ENCODE assay signal across 8 cellular contexts in the genomic region with DNA sequence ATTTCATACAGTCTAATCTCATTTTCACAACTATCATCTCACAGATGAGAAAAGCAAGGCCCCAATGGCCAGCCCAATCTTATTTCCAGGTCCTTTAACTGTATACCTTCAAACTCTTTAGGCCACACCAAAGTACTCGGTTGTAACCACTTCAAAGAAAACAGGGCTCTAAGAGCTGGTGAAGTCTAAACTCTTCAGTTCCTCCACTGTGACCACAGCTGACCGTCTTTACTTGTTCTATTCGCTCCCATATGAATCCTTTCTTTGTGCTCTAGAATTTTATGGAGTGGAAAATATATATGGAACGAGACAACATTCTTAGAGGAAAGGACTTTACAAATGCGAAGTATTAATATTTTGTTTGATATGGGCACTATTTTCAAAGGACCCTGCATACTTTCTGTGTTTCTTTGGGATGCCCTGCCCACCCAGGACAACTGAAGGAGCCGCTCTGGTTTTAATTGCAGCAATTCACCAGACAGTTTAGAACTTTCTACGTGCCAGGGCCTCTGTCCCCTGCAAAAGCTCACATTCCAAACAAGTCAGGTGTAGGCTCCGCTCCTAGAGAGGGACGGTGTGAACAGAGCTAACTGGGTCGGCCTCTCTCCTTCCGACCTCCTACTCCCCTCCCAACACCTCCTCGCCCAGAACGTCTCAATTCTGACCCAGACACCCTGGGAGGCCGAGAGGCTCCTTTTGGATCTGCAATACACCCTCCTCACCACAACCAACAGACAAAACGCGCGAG. TPM values are rescaled to one million over a fixed set of nuclear protein-coding genes. Genes with fewer than 3 reads are reported as not detected.
DNase-seq lines count a peak whose midpoint lies in the region; ATAC-seq, FAIRE-seq and TF ChIP-seq lines count a peak whose summit lies in the region.

No MANE protein-coding gene starts in this region.

- in situ Hi-C loops in Panc1 (cut with HindIII; ENCODE audit: low pct_unique_long_range_greater_than_20kb, low sequenced_read_pairs) = no loop called here

- H4K20me1 ChIP-seq in endothelial cell of umbilical vein (replicated peaks; ENCODE audit: control insufficient read depth, extremely low read depth, insufficient read depth, low read length) = no peaks in the 10 kb centered on the region

- FAIRE-seq in endothelial cell of umbilical vein (lab: Jason Lieb, UNC) = peak; percentile 15

- TF ChIP-seq CTCF in Panc1 (IDR thresholded peaks at IDR 0.05) = no peak
- TF ChIP-seq CTCF in endothelial cell of umbilical vein (IDR thresholded peaks at IDR 0.05; ENCODE audit: extremely low read depth in 1 of 2, insufficient read depth in 1 of 2, low read depth in 1 of 2, low read length in 2 of 2) = no peak
- no peak for TF ChIP-seq CTCF in nephron progenitor cell (IDR thresholded peaks at IDR 0.05)

- no peaks in the 10 kb centered on the region for H3K9me1 ChIP-seq in endothelial cell of umbilical vein (replicated peaks; ENCODE audit: control insufficient read depth, extremely low read depth, insufficient read depth, low read length)

- DNase-seq in activated CD8-positive, alpha-beta memory T cell treated with anti-CD3 and anti-CD28 coated beads, Interleukin-2, amount 10 ng/mL, durations not matched to agents 7 days and 5 days = no peak
- DNase-seq in activated CD8-positive, alpha-beta memory T cell treated with anti-CD3 and anti-CD28 coated beads, Interleukin-2, amount 50 U/mL, for 4 hours = no peak
- DNase-seq in Panc1 (ENCODE audit: low read depth, low spot score) = no peak
- DNase-seq in endothelial cell of umbilical vein (ENCODE audit: low read depth, low spot score) = no peak
- DNase-seq in nephron progenitor cell = no peak
- no peak for DNase-seq in NOMO-1 treated with dmso at 0.1 percent for 144 hours (lab: John Stamatoyannopoulos, UW; ENCODE audit: unreplicated experiment)
- no peak for DNase-seq in NCI-H2029 (lab: John Stamatoyannopoulos, UW)
- DNase-seq in stimulated activated CD4-positive, alpha-beta T cell treated with anti-CD3 and anti-CD28 coated beads, Interleukin-12 subunit alpha, Interleukin-12 subunit beta, amount 100 ng/mL, for 4 hours = no peak

- H3K4me1 ChIP-seq in Panc1 (ENCODE audit: control insufficient read depth, insufficient read depth, low read length) (peaks cover 76% of the 10 kb centered on the region), endothelial cell of umbilical vein (ENCODE audit: control insufficient read depth, extremely low read depth, insufficient read depth, low read length) (peaks cover 70% of the 10 kb centered on the region)

- H3K27me3 Mint-ChIP-seq in activated CD8-positive, alpha-beta memory T cell treated with anti-CD3 and anti-CD28 coated beads, Interleukin-2, amount 10 ng/mL, durations not matched to agents 7 days and 5 days = peaks cover 32% of the 10 kb centered on the region
- H3K27me3 Mint-ChIP-seq in nephron progenitor cell (ENCODE audit: low read depth, poor library complexity) = peaks cover 9% of the 10 kb centered on the region

- H3K27ac ChIP-seq in Panc1 (ENCODE audit: low read length) (peak overlapping the region; percentile 92), endothelial cell of umbilical vein (ENCODE audit: insufficient read depth, low read depth, low read length) (peak overlapping the region; percentile 90)

- no peaks in the 10 kb centered on the region for H3K9me3 Mint-ChIP-seq in activated CD8-positive, alpha-beta memory T cell treated with anti-CD3 and anti-CD28 coated beads, Interleukin-2, amount 10 ng/mL, durations not matched to agents 7 days and 5 days (ENCODE audit: low read depth)
- no peaks in the 10 kb centered on the region for H3K9me3 Mint-ChIP-seq in nephron progenitor cell

- H3K36me3 ChIP-seq in Panc1 (ENCODE audit: control insufficient read depth, insufficient read depth, low read length) (no peaks in the 10 kb centered on the region), endothelial cell of umbilical vein (ENCODE audit: control insufficient read depth in 2 of 2, extremely low read depth in 1 of 2, insufficient read depth in 2 of 2, low read length in 2 of 2) (no peaks in the 10 kb centered on the region)

- intact Hi-C loops in Panc1 (cut with micrococcal nuclease; ENCODE audit: unreplicated experiment) (no loop called here), endothelial cell of umbilical vein (cut with micrococcal nuclease) (loop anchor here (2.0 to 5.0 kb wide), 2 partner anchors 39 to 602 kb away; partner anchors contain the start of gene ACBD6)

- H3K27ac Mint-ChIP-seq in activated CD8-positive, alpha-beta memory T cell treated with anti-CD3 and anti-CD28 coated beads, Interleukin-2, amount 10 ng/mL, durations not matched to agents 7 days and 5 days = peak overlapping the region; percentile 69
- peak overlapping the region; percentile 96 for H3K27ac Mint-ChIP-seq in nephron progenitor cell

- TSS peak; percentile 81 for BruUV-seq in Panc1 (replicated peaks; lab: Mats Ljungman, UMichigan)
- no TSS peak for BruUV-seq in endothelial cell of umbilical vein (replicated peaks; lab: Mats Ljungman, UMichigan)

- peak overlapping the region; percentile 53 for H3K4me2 ChIP-seq in endothelial cell of umbilical vein (ENCODE audit: insufficient read depth, low read length)

- peaks cover 2% of the 10 kb centered on the region for H3K36me3 Mint-ChIP-seq in activated CD8-positive, alpha-beta memory T cell treated with anti-CD3 and anti-CD28 coated beads, Interleukin-2, amount 10 ng/mL, durations not matched to agents 7 days and 5 days
- no peaks in the 10 kb centered on the region for H3K36me3 Mint-ChIP-seq in nephron progenitor cell (ENCODE audit: low read depth)

- dilution Hi-C loops in endothelial cell of umbilical vein (cut with MboI; ENCODE audit: extremely low pct_ligation_motif_present, low sequenced_read_pairs) = no loop called here

- TF ChIP-seq POLR2A in endothelial cell of umbilical vein (IDR thresholded peaks at IDR 0.05; ENCODE audit: low read depth, low read length) = no peak

- no peaks in the 10 kb centered on the region for H3K79me2 ChIP-seq in endothelial cell of umbilical vein (ENCODE audit: control insufficient read depth, insufficient read depth, low read length)

- peak overlapping the region; percentile 26 for H2AFZ ChIP-seq in endothelial cell of umbilical vein (ENCODE audit: low read depth, low read length)

- peak overlapping the region; percentile 78 for H3K4me3 Mint-ChIP-seq in activated CD8-positive, alpha-beta memory T cell treated with anti-CD3 and anti-CD28 coated beads, Interleukin-2, amount 10 ng/mL, durations not matched to agents 7 days and 5 days
- H3K4me3 Mint-ChIP-seq in nephron progenitor cell = peak overlapping the region; percentile 90

- CTCF ChIA-PET in activated CD8-positive, alpha-beta memory T cell treated with anti-CD3 and anti-CD28 coated beads, Interleukin-2, amount 10 ng/mL, durations not matched to agents 7 days and 5 days (lab: Charles Lee) = interaction anchor here (0.8 to 13.9 kb wide), 12 partner anchors 7 to 81 kb away, joined by 3 to 210 read pairs (median 5); partner anchors contain the start of genes IER5 and STX6
- CTCF ChIA-PET in Panc1 (lab: Charles Lee) = no interaction called here
- CTCF ChIA-PET in endothelial cell of umbilical vein (lab: Charles Lee) = interaction anchor here (0.9 to 4.8 kb wide), 13 partner anchors 8 to 222 kb away, joined by 3 to 43 read pairs (median 4); no protein-coding TSS in a partner anchor

- no peak for ATAC-seq in activated CD8-positive, alpha-beta memory T cell treated with anti-CD3 and anti-CD28 coated beads, Interleukin-2, amount 10 ng/mL, durations not matched to agents 7 days and 5 days
- peak; percentile 33 for ATAC-seq in Panc1

- peak overlapping the region; percentile 92 for H3K9ac ChIP-seq in endothelial cell of umbilical vein (replicated peaks; ENCODE audit: extremely low read depth, insufficient read depth, low read length)

- peaks cover 72% of the 10 kb centered on the region for H3K4me1 Mint-ChIP-seq in activated CD8-positive, alpha-beta memory T cell treated with anti-CD3 and anti-CD28 coated beads, Interleukin-2, amount 10 ng/mL, durations not matched to agents 7 days and 5 days
- H3K4me1 Mint-ChIP-seq in nephron progenitor cell = peaks cover 89% of the 10 kb centered on the region

- POLR2A ChIA-PET in Panc1 (lab: Charles Lee) = interaction anchor here (1.2 to 2.4 kb wide), 3 partner anchors 12 to 602 kb away, joined by 5 to 21 read pairs (median 5); partner anchors contain the start of gene ACBD6
- POLR2A ChIA-PET in endothelial cell of umbilical vein (lab: Charles Lee) = interaction anchor here (1.2 to 5.8 kb wide), 5 partner anchors 8 to 81 kb away, joined by 3 to 114 read pairs (median 8); partner anchors contain the start of genes IER5 and STX6

- H3K4me3 ChIP-seq in Panc1 (ENCODE audit: low read depth in 2 of 2, low read length in 2 of 2) = peak overlapping the region; percentile 66 to 81
- H3K4me3 ChIP-seq in endothelial cell of umbilical vein (replicated peaks in 1 of 3; ENCODE audit: insufficient read depth in 1 of 3, low read depth in 1 of 3, low read length in 3 of 3) = peak overlapping the region; percentile 44 to 63 (median 46)

- H3K27me3 ChIP-seq in Panc1 (ENCODE audit: control insufficient read depth, insufficient read depth, low read length) (no peaks in the 10 kb centered on the region), endothelial cell of umbilical vein (ENCODE audit: control insufficient read depth in 2 of 2, insufficient read depth in 2 of 2, low read length in 2 of 2) (no peaks in the 10 kb centered on the region)

- H3K9me3 ChIP-seq in Panc1 (ENCODE audit: control insufficient read depth, insufficient read depth, low read depth, low read length) (no peaks in the 10 kb centered on the region), endothelial cell of umbilical vein (replicated peaks; ENCODE audit: control insufficient read depth, insufficient read depth, low read length) (no peaks in the 10 kb centered on the region)

TF ChIP-seq in endothelial cell of umbilical vein, 7 proteins besides CTCF, POLR2A, EP300 and RAD21 (continues in another document):
- TF ChIP-seq, protein P1, sequence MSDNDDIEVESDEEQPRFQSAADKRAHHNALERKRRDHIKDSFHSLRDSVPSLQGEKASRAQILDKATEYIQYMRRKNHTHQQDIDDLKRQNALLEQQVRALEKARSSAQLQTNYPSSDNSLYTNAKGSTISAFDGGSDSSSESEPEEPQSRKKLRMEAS (IDR thresholded peaks at IDR 0.05; ENCODE audit: insufficient read depth, insufficient read length) = no peak
- TF ChIP-seq MYC (IDR thresholded peaks at IDR 0.05; ENCODE audit: low read depth, low read length) = no peak

RNA-seq across cellular contexts. Expression of gene IER5, which starts 15.7 kb away (rescaled TPM):
- 10 to 100 TPM; 50.4 to 67.0 TPM for total RNA-seq in activated CD8-positive, alpha-beta memory T cell treated with anti-CD3 and anti-CD28 coated beads, Interleukin-2, amount 10 ng/mL, durations not matched to agents 7 days and 5 days
- 20.4 TPM for total RNA-seq in Panc1 (2021; ENCODE audit: unreplicated experiment)
- 14.2 TPM for polyA plus RNA-seq in Panc1 (2012; ENCODE audit: insufficient read length)
- total RNA-seq in endothelial cell of umbilical vein = 14.4 and 14.9 TPM in 2 replicates
- polyA plus RNA-seq in endothelial cell of umbilical vein = 5.0 and 6.6 TPM in 2 replicates
- polyA plus RNA-seq in endothelial cell of umbilical vein (2011; cell fraction: cytosol; rRNA removed) = 4.1 and 4.9 TPM in 2 replicates
- 4.7 and 5.1 TPM in 2 replicates for polyA plus RNA-seq in endothelial cell of umbilical vein (2011; cell fraction: nucleus; rRNA removed)
- 9.1 and 9.2 TPM in 2 replicates for polyA plus RNA-seq in endothelial cell of umbilical vein (2012)
- 5.8 and 6.9 TPM in 2 replicates for polyA minus RNA-seq in endothelial cell of umbilical vein
- polyA minus RNA-seq in endothelial cell of umbilical vein (2011; cell fraction: cytosol; rRNA and poly(A)+ RNA removed) = 9.5 TPM
- 4.0 and 6.2 TPM in 2 replicates for polyA minus RNA-seq in endothelial cell of umbilical vein (2011; cell fraction: nucleus; rRNA and poly(A)+ RNA removed)
